27 cellular contexts compared by ENCODE assay signal in the genomic region with DNA sequence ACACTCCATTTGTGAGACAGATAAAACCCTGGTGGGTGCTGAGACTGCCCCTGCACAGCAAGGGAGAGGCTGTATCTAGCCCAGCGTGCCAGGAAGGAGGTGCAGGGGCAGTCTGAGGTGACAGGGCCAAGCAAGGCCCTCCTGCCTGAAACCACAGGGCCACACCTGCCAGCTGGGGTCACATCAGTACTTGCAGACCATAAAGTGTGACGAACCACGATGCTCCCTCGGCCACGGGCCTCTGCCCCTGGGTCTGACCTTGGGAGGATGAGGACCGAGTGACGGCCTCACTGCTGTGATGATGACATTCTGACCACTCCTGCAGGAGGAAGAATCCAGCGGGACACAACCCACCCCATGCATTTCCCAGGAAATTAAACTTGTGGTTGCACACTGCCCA.
DNase-seq lines count a peak whose midpoint lies in the region; ATAC-seq, FAIRE-seq and TF ChIP-seq lines count a peak whose summit lies in the region.
"Had no signal": no experiment of that assay in that cellular context is flagged by ENCODE, and none has a peak within 500 bp of the region (broad histone marks: within the 10 kb centered on the region; RNA-seq: fewer than 3 reads in every experiment).

No MANE protein-coding gene starts in this region.

- no peaks in the 10 kb centered on the region for H3K4me1 ChIP-seq in heart right ventricle
- H3K4me1 ChIP-seq in kidney (ENCODE audit: control insufficient read depth in 1 of 2, insufficient read depth in 1 of 2, low read depth in 1 of 2, low read length in 2 of 2) = peaks cover 9 to 13% of the 10 kb centered on the region in 2 donors
- H3K4me1 ChIP-seq in suprapubic skin = no peaks in the 10 kb centered on the region
- no peaks in the 10 kb centered on the region for H3K4me1 ChIP-seq in OCI-LY7 (ENCODE audit: insufficient read depth, low read length, poor library complexity, severe bottlenecking)

- no peak overlapping the region for H3K9ac ChIP-seq in kidney (ENCODE audit: low read length in 2 of 2)

- CTCF ChIA-PET in OCI-LY7 (lab: Charles Lee; ENCODE audit: unreplicated experiment) = interaction anchor here (0.6 kb wide), 1 partner anchor 477 kb away, joined by 5 read pairs; no protein-coding TSS in a partner anchor

- ATAC-seq in heart right ventricle (no peak), GM19463 (IDR thresholded peaks at IDR 0.05; ENCODE audit: unreplicated experiment) (peak; percentile 84), HG03469 (IDR thresholded peaks at IDR 0.05; ENCODE audit: unreplicated experiment) (no peak)
- ATAC-seq: GM23338 had no signal

- no peaks in the 10 kb centered on the region for H3K79me2 ChIP-seq in OCI-LY7 (ENCODE audit: insufficient read depth, low read depth, low read length)

- no peak for FAIRE-seq in kidney (lab: Jason Lieb, UNC)
- FAIRE-seq: G401.6 had no signal

- TF ChIP-seq CTCF in heart right ventricle (IDR thresholded peaks at IDR 0.05) (no peak), kidney (IDR thresholded peaks at IDR 0.05; ENCODE audit: borderline replicate concordance, extremely low read depth, insufficient read depth) (no peak), suprapubic skin (IDR thresholded peaks at IDR 0.05) (no peak), OCI-LY7 (conservative IDR thresholded peaks at IDR 0.05; ENCODE audit: low read length) (no peak)

- H3K9me2 ChIP-seq in OCI-LY7 (ENCODE audit: insufficient read depth, low read length) = no peaks in the 10 kb centered on the region

- H3K36me3 ChIP-seq in heart right ventricle (peaks cover 0 to 64% (median 10%) of the 10 kb centered on the region in 9 donors), kidney (ENCODE audit: control insufficient read depth in 1 of 2, insufficient read depth in 2 of 2, low read length in 2 of 2) (peaks cover 27 to 48% of the 10 kb centered on the region in 2 donors), suprapubic skin (peaks cover 46% of the 10 kb centered on the region), OCI-LY7 (ENCODE audit: insufficient read depth, low read length) (no peaks in the 10 kb centered on the region)

- DNase-seq in cardiac septum (ENCODE audit: low spot score) (peak; percentile 60), heart right ventricle (no peak), kidney (peak; percentile 60), suprapubic skin (ENCODE audit: low spot score in 2 of 2) (peak; percentile 31 to 41), UCSD-AML1 (lab: John Stamatoyannopoulos, UW; ENCODE audit: unreplicated experiment) (no peak), OCI-LY7 (ENCODE audit: low spot score) (no peak)
- DNase-seq: ACHN; CD4-positive, alpha-beta T cell; H9; HFFc6; KG1; MG63; NCI-H1105 treated with DMSO at 0.1 percent for 48 hours; NCI-H2029; NCI-H446 treated with DMSO at 0.1 percent for 48 hours; NCI-H526; NCI-H82; NK-92 treated with Interleukin-12 subunit alpha and Interleukin-12 subunit beta, amount 100 ng/mL, for 24 hours; PC-9; SHP77 treated with DMSO at 0.1 percent for 48 hours; T-helper 1 cell had no signal

- H3K4me3 ChIP-seq in heart right ventricle = no peak overlapping the region
- no peak overlapping the region for H3K4me3 ChIP-seq in kidney (ENCODE audit: low read length in 2 of 2)
- H3K4me3 ChIP-seq in suprapubic skin = no peak overlapping the region
- no peak overlapping the region for H3K4me3 ChIP-seq in OCI-LY7 (ENCODE audit: low read depth, low read length, poor library complexity, severe bottlenecking)
- H3K4me3 ChIP-seq: GM23338, MG63, PC-9 had no signal

- H4K20me1 ChIP-seq in OCI-LY7 (ENCODE audit: insufficient read depth, low read length) = no peaks in the 10 kb centered on the region

- intact Hi-C loops in cardiac septum (cut with DNase I) = no loop called here
- intact Hi-C loops in heart right ventricle (cut with DNase I) = loop anchor here in 1 of 10 donors (10.0 kb wide), 1 partner anchor 55 kb away; no protein-coding TSS in a partner anchor
- intact Hi-C loops in kidney (cut with DNase I) = no loop called here
- intact Hi-C loops in OCI-LY7 (cut with micrococcal nuclease; ENCODE audit: unreplicated experiment) = no loop called here

- no TSS peak for BruUV-seq in OCI-LY7 (replicated peaks; lab: Mats Ljungman, UMichigan)

- H3K27me3 ChIP-seq in heart right ventricle (no peaks in the 10 kb centered on the region), suprapubic skin (no peaks in the 10 kb centered on the region)
- H3K27me3 ChIP-seq: MG63 had no signal

- POLR2A ChIA-PET in OCI-LY7 (lab: Charles Lee) = interaction anchor here (1.1 kb wide), 1 partner anchor 24 kb away, joined by 3 read pairs; no protein-coding TSS in a partner anchor

- H3K9me3 ChIP-seq in heart right ventricle (peaks cover 0 to 23% (median 17%) of the 10 kb centered on the region in 11 donors), kidney (ENCODE audit: control insufficient read depth in 1 of 2, low read length in 2 of 2) (peaks cover 0 to 14% of the 10 kb centered on the region in 2 donors), suprapubic skin (peaks cover 8% of the 10 kb centered on the region), OCI-LY7 (ENCODE audit: low read length) (peaks cover 9% of the 10 kb centered on the region; the same call in 1 of the 2 replicates)
- H3K9me3 ChIP-seq: MG63 had no signal

- 92 to 97% methylated on average over 8 of the region's 8 CpGs for WGBS in heart right ventricle, 2 donors
- WGBS in suprapubic skin = 93% methylated on average over 3 of the region's 8 CpGs

- TF ChIP-seq EP300 in suprapubic skin (IDR thresholded peaks at IDR 0.05) = no peak

- no peak for TF ChIP-seq POLR2A in suprapubic skin (IDR thresholded peaks at IDR 0.05)

- no peak overlapping the region for H3K27ac ChIP-seq in heart right ventricle
- no peak overlapping the region for H3K27ac ChIP-seq in kidney (ENCODE audit: low read depth in 2 of 2, low read length in 2 of 2)
- no peak overlapping the region for H3K27ac ChIP-seq in suprapubic skin
- no peak overlapping the region for H3K27ac ChIP-seq in OCI-LY7 (ENCODE audit: low read depth, low read length, poor library complexity, severe bottlenecking)
- H3K27ac ChIP-seq: 22Rv1, PC-9, RWPE1 had no signal

- no peak overlapping the region for H2AFZ ChIP-seq in OCI-LY7 (ENCODE audit: low read length)
- H2AFZ ChIP-seq: GM23338, PC-9 had no signal

- H3K4me2 ChIP-seq in OCI-LY7 (ENCODE audit: low read length) = no peak overlapping the region
- H3K4me2 ChIP-seq: GM23338, PC-9 had no signal

Comparison
In these comparisons a context has a peak if more than half of its experiments do, and no peak if none do; other contexts are left out.
1. DNase-seq: peak in cardiac septum (single experiment), kidney (single experiment) and suprapubic skin (2 of 2); none in heart right ventricle (0 of 2), UCSD-AML1 (single experiment) and OCI-LY7 (single experiment).